In the genomic region with DNA sequence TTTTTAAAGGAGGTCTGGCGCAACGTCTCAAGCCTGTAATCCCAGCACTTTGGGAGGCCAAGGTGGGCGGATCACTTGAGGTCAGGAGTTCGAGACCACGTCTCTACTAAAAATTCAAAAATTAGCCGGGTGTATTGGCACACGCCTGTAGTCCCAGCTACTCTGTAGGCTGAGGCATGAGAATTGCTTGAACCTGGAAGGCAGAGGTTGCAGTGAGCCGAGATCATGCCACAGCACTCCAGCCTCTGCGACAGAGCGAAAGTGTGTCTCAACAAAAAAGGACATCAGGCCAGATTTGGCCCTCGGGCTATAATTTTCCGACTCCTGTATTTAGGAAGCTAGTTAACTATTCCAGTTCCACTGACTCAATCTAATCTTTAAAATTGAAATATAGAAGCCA, we compare ENCODE assay signal across 14 cellular contexts.
DNase-seq lines count a peak whose midpoint lies in the region; ATAC-seq and TF ChIP-seq lines count a peak whose summit lies in the region.
"Had no signal": no experiment of that assay in that cellular context is flagged by ENCODE, and none has a peak within 500 bp of the region (broad histone marks: within the 10 kb centered on the region; RNA-seq: fewer than 3 reads in every experiment).

No MANE protein-coding gene starts in this region.

- H3K27me3 ChIP-seq in heart left ventricle (no peaks in the 10 kb centered on the region), right atrium auricular region (no peaks in the 10 kb centered on the region), skeletal muscle tissue (ENCODE audit: control insufficient read depth in 3 of 3, insufficient read depth in 3 of 3, low read length in 3 of 3) (no peaks in the 10 kb centered on the region), ovary (no peaks in the 10 kb centered on the region)

- H3K4me1 Mint-ChIP-seq in endothelial cell (ENCODE audit: unreplicated experiment) (no peaks in the 10 kb centered on the region), nephron (peaks cover 7% of the 10 kb centered on the region)
- H3K4me1 Mint-ChIP-seq: CD4-positive, alpha-beta memory T cell had no signal

- H3K4me1 ChIP-seq in heart left ventricle = peaks cover 0 to 21% (median 4%) of the 10 kb centered on the region in 12 donors
- no peaks in the 10 kb centered on the region for H3K4me1 ChIP-seq in right atrium auricular region
- peaks cover 8 to 22% (median 17%) of the 10 kb centered on the region in 3 donors for H3K4me1 ChIP-seq in skeletal muscle tissue (ENCODE audit: control insufficient read depth in 3 of 3, insufficient read depth in 3 of 3, low read length in 3 of 3)
- H3K4me1 ChIP-seq in ovary (ENCODE audit: insufficient read depth) = no peaks in the 10 kb centered on the region

- H3K27ac ChIP-seq in heart left ventricle = peak overlapping the region in 10 of 12 donors; percentile 3 to 73 (median 55)
- no peak overlapping the region for H3K27ac ChIP-seq in right atrium auricular region
- peak overlapping the region; percentile 59 for H3K27ac ChIP-seq in skeletal muscle tissue (ENCODE audit: low read depth, low read length)
- H3K27ac ChIP-seq in ovary = no peak overlapping the region

- H3K27me3 Mint-ChIP-seq in endothelial cell (ENCODE audit: unreplicated experiment) = peaks cover 4% of the 10 kb centered on the region
- H3K27me3 Mint-ChIP-seq in nephron (ENCODE audit: low read depth) = peaks cover 3% of the 10 kb centered on the region

- H3K9me3 ChIP-seq in heart left ventricle (no peaks in the 10 kb centered on the region), right atrium auricular region (no peaks in the 10 kb centered on the region), skeletal muscle tissue (ENCODE audit: control insufficient read depth in 3 of 3, low read length in 3 of 3) (no peaks in the 10 kb centered on the region), ovary (no peaks in the 10 kb centered on the region)

- H3K4me3 ChIP-seq in heart left ventricle (no peak overlapping the region), right atrium auricular region (no peak overlapping the region), skeletal muscle tissue (ENCODE audit: low read length in 3 of 3) (no peak overlapping the region), ovary (no peak overlapping the region)

- H3K36me3 ChIP-seq in heart left ventricle (no peaks in the 10 kb centered on the region), right atrium auricular region (no peaks in the 10 kb centered on the region), skeletal muscle tissue (ENCODE audit: control insufficient read depth in 3 of 3, insufficient read depth in 3 of 3, low read length in 3 of 3) (peaks cover 0 to 3% (median 0%) of the 10 kb centered on the region in 3 donors), ovary (no peaks in the 10 kb centered on the region)

- peak overlapping the region; percentile 17 for H3K27ac Mint-ChIP-seq in endothelial cell (ENCODE audit: unreplicated experiment)
- peak overlapping the region; percentile 80 to 93 (median 91) for H3K27ac Mint-ChIP-seq in nephron
- H3K27ac Mint-ChIP-seq: CD4-positive, alpha-beta memory T cell had no signal

- H3K4me3 Mint-ChIP-seq in endothelial cell (ENCODE audit: unreplicated experiment) = no peak overlapping the region
- no peak overlapping the region for H3K4me3 Mint-ChIP-seq in nephron
- H3K4me3 Mint-ChIP-seq: CD4-positive, alpha-beta memory T cell; H9 had no signal

- H3K36me3 Mint-ChIP-seq in endothelial cell (ENCODE audit: low read depth, unreplicated experiment) (peaks cover 10% of the 10 kb centered on the region), nephron (ENCODE audit: low read depth) (peaks cover 15% of the 10 kb centered on the region)
- H3K36me3 Mint-ChIP-seq: CD4-positive, alpha-beta memory T cell had no signal

- no peak for DNase-seq in heart left ventricle
- no peak for DNase-seq in right atrium auricular region (ENCODE audit: low spot score)
- no peak for DNase-seq in endothelial cell (ENCODE audit: low spot score)
- DNase-seq in ovary = no peak
- DNase-seq in T-helper 1 cell = no peak
- DNase-seq in stimulated activated naive CD8-positive, alpha-beta T cell treated with anti-CD3 and anti-CD28 coated beads, Interleukin-15, Interleukin-2, amounts not matched to agents 100 U/mL and 50 U/mL, for 24 hours = no peak
- DNase-seq: ACHN; C1 segment of cervical spinal cord; CD4-positive, alpha-beta memory T cell; DMS79; GOT3; H9 had no signal

- TF ChIP-seq CTCF in heart left ventricle (IDR thresholded peaks at IDR 0.05) (no peak), right atrium auricular region (IDR thresholded peaks at IDR 0.05) (no peak), endothelial cell (IDR thresholded peaks at IDR 0.05; ENCODE audit: unreplicated experiment) (no peak), nephron (IDR thresholded peaks at IDR 0.05; ENCODE audit: unreplicated experiment in 3 of 3) (no peak), ovary (IDR thresholded peaks at IDR 0.05) (no peak)

- peak overlapping the region in 2 of 3 donors; percentile 62 to 77 for H3K9ac ChIP-seq in skeletal muscle tissue (ENCODE audit: low read depth in 1 of 3, low read length in 3 of 3)

- intact Hi-C loops in heart left ventricle (cut with DNase I) = no loop called here
- intact Hi-C loops in ovary (cut with DNase I) = no loop called here

- peak in 3 of 4 donors; percentile 38 to 47 (median 40) for ATAC-seq in heart left ventricle
- ATAC-seq in stimulated activated naive CD8-positive, alpha-beta T cell treated with anti-CD3 and anti-CD28 coated beads, Interleukin-15, Interleukin-2, amounts not matched to agents 100 U/mL and 50 U/mL, for 24 hours = no peak

- no peak for TF ChIP-seq EP300 in ovary (IDR thresholded peaks at IDR 0.05)

- no peak for TF ChIP-seq POLR2A in heart left ventricle (IDR thresholded peaks at IDR 0.05)
- TF ChIP-seq POLR2A in ovary (IDR thresholded peaks at IDR 0.05) = no peak

- H3K9me3 Mint-ChIP-seq in endothelial cell (ENCODE audit: unreplicated experiment) (no peaks in the 10 kb centered on the region), nephron (no peaks in the 10 kb centered on the region)
- H3K9me3 Mint-ChIP-seq: CD4-positive, alpha-beta memory T cell; H9 had no signal

- WGBS in heart left ventricle, 4 donors = 70 to 81% (median 72%) methylated on average over 12 of the region's 12 CpGs
- 75 to 85% (median 78%) methylated on average over 12 of the region's 12 CpGs for WGBS in ovary, 3 donors

Comparison
In these comparisons a context has a peak if more than half of its experiments do, and no peak if none do; other contexts are left out.
1. H3K27ac ChIP-seq: peak in heart left ventricle (10 of 12) and skeletal muscle tissue (single experiment); none in right atrium auricular region (0 of 2) and ovary (0 of 2).